ENCODE assay signal across 23 cellular contexts in the genomic region with DNA sequence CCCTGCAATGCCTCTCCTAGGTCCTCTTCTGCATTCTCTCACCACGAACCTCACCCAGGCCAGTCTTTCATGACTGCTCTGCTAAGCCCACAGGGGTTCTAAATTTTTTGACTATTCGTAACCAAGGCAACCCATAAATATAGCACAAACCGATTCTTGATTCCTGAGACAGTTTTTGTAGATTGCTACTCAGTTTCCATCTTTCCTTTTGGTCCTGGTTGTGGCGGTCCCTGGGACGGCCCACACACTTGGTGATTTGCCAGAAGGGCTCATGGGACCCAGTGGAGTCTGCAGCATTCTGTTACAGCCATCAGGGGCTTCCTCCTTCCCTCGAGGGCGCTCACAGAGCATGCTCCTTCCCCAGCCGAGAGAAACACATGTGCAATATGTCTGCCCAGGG. TPM values are rescaled to one million over a fixed set of nuclear protein-coding genes. Genes with fewer than 3 reads are reported as not detected.
"Had no signal": no experiment of that assay in that cellular context is flagged by ENCODE, and none has a peak within 500 bp of the region (broad histone marks: within the 10 kb centered on the region; RNA-seq: fewer than 3 reads in every experiment).

No MANE protein-coding gene starts in this region.

- H3K36me3 Mint-ChIP-seq: memory B cell; mesothelial cell of epicardium; natural killer cell treated with Interleukin-12 subunit alpha and Interleukin-12 subunit beta and Interleukin-15 and Interleukin-18, amount 100 ng/mL, for 72 hours; type B pancreatic cell had no signal

- ATAC-seq: effector memory CD8-positive, alpha-beta T cell; gastrocnemius medialis; lower lobe of right lung; natural killer cell treated with Interleukin-12 subunit alpha and Interleukin-12 subunit beta and Interleukin-15 and Interleukin-18, amount 100 ng/mL, for 72 hours; pancreas; right cardiac atrium; stimulated activated naive CD8-positive, alpha-beta T cell treated with anti-CD3 and anti-CD28 coated beads, Interleukin-15, Interleukin-2, amounts not matched to agents 100 U/mL and 50 U/mL, for 24 hours had no signal

- H3K4me3 ChIP-seq: esophagus muscularis mucosa, gastrocnemius medialis, hepatocyte, left ventricle myocardium inferior, lower lobe of right lung, pancreas, smooth muscle cell, suprapubic skin, thyroid gland had no signal

- H3K9me3 Mint-ChIP-seq: effector memory CD8-positive, alpha-beta T cell; memory B cell; mesothelial cell of epicardium; natural killer cell treated with Interleukin-12 subunit alpha and Interleukin-12 subunit beta and Interleukin-15 and Interleukin-18, amount 100 ng/mL, for 72 hours; type B pancreatic cell had no signal

- H3K4me1 ChIP-seq: gastrocnemius medialis, pancreas had no signal

- H3K4me2 ChIP-seq: hepatocyte, smooth muscle cell had no signal

- DNase-seq: cortex of kidney; effector memory CD8-positive, alpha-beta T cell; gastrocnemius medialis; kidney; left cardiac atrium; left ventricle myocardium inferior; lower lobe of right lung; occipital lobe; pancreas; right cardiac atrium; stimulated activated CD4-positive, alpha-beta T cell treated with anti-CD3 and anti-CD28 coated beads, Interleukin-2, amount 100 ng/mL, for 48 hours; stimulated activated naive CD8-positive, alpha-beta T cell treated with anti-CD3 and anti-CD28 coated beads, Interleukin-15, Interleukin-2, amounts not matched to agents 100 U/mL and 50 U/mL, for 24 hours; thyroid gland had no signal

- H3K9me3 ChIP-seq: esophagus muscularis mucosa, gastrocnemius medialis, left ventricle myocardium inferior, lower lobe of right lung, pancreas, suprapubic skin, thyroid gland had no signal

- H3K27ac ChIP-seq: epithelial cell of prostate, esophagus muscularis mucosa, gastrocnemius medialis, hepatocyte, left ventricle myocardium inferior, lower lobe of right lung, pancreas, suprapubic skin, thyroid gland had no signal

- H2AFZ ChIP-seq: hepatocyte had no signal

- H3K4me3 Mint-ChIP-seq: effector memory CD8-positive, alpha-beta T cell; memory B cell; mesothelial cell of epicardium; natural killer cell treated with Interleukin-12 subunit alpha and Interleukin-12 subunit beta and Interleukin-15 and Interleukin-18, amount 100 ng/mL, for 72 hours; type B pancreatic cell had no signal

- H3K79me2 ChIP-seq: hepatocyte had no signal

- H3K36me3 ChIP-seq: esophagus muscularis mucosa, gastrocnemius medialis, left ventricle myocardium inferior, lower lobe of right lung, pancreas, suprapubic skin, thyroid gland had no signal

- H3K27ac Mint-ChIP-seq: effector memory CD8-positive, alpha-beta T cell; memory B cell; mesothelial cell of epicardium; progenitor cell of endocrine pancreas; type B pancreatic cell had no signal

RNA-seq across cellular contexts. Expression of gene MGAT5B, which starts 23.4 kb away (rescaled TPM):
- total RNA-seq: gastrocnemius medialis had no signal
